Comparison of ENCODE assay signal across 19 cellular contexts in genomic region chr4:99736846-99737245, GRCh38.
"Had no signal": no experiment of that assay in that cellular context is flagged by ENCODE, and none has a peak within 500 bp of the region (broad histone marks: within the 10 kb centered on the region; RNA-seq: fewer than 3 reads in every experiment).

No MANE protein-coding gene starts in this region.

- DNase-seq: Karpas-422, KG1, MG63, NCI-H1092, NCI-H1105 treated with DMSO at 0.1 percent for 48 hours, NCI-H1417 treated with DMSO at 0.1 percent for 48 hours, NCI-H146, NCI-H1694 treated with DMSO at 0.1 percent for 48 hours, NCI-H1930, NCI-H2081, NCI-H2107, NCI-H2227 treated with DMSO at 0.1 percent for 48 hours, NCI-H524 treated with DMSO at 0.1 percent for 48 hours, NCI-H69, NCI-H774, PC-3, SHP77, SK-N-SH had no signal

- H3K27me3 ChIP-seq: MG63 had no signal

- H3K36me3 ChIP-seq: MG63 had no signal

- H3K9me3 ChIP-seq: MG63, SK-N-SH had no signal

- H3K4me3 ChIP-seq: MG63 had no signal

- ATAC-seq: Panc1, PC-3 had no signal

- H3K9ac ChIP-seq: SK-N-SH had no signal
